In genomic region chr11:13318498-13319295, GRCh38 we compare ENCODE assay signal across 8 cellular contexts. TPM values are rescaled to one million over a fixed set of nuclear protein-coding genes. Genes with fewer than 3 reads are reported as not detected.
DNase-seq lines count a peak whose midpoint lies in the region; ATAC-seq and TF ChIP-seq lines count a peak whose summit lies in the region.

No MANE protein-coding gene starts in this region.

- peak overlapping the region in 5 of 8 donors; percentile 9 to 71 (median 12) for H3K4me3 Mint-ChIP-seq in naive B cell

- POLR2A ChIA-PET in HEK293T (lab: Yijun Ruan, JAX), result no interaction called here

- CTCF ChIA-PET in HEK293T (lab: Yijun Ruan, JAX), result no interaction called here

- ATAC-seq in GM18873 (IDR thresholded peaks at IDR 0.05; ENCODE audit: low FRiP score, unreplicated experiment), result peak; percentile 79
- peak; percentile 81 for ATAC-seq in GM21786 (IDR thresholded peaks at IDR 0.05; ENCODE audit: unreplicated experiment)
- peak in 1 of 2 donors; percentile 23 for ATAC-seq in naive B cell (ENCODE audit: low read depth in 2 of 2)

- H3K9me3 Mint-ChIP-seq in naive B cell, result no peaks in the 10 kb centered on the region

- peaks cover 40 to 54% (median 42%) of the 10 kb centered on the region in 3 donors for H3K4me1 Mint-ChIP-seq in naive B cell

- H3K27ac Mint-ChIP-seq in naive B cell, result peak overlapping the region in 3 of 6 donors; percentile 0 to 14 (median 3)

- no peaks in the 10 kb centered on the region for H3K27me3 Mint-ChIP-seq in naive B cell

- DNase-seq in LHCN-M2 (ENCODE audit: low read depth) (peak; percentile 40), naive B cell (no peak), HuH-7 (ENCODE audit: low spot score) (no peak), GM03348 (ENCODE audit: low spot score) (no peak), HEK293T (ENCODE audit: extremely low spot score) (no peak), NCI-H345 treated with DMSO at 0.1 percent for 48 hours (lab: John Stamatoyannopoulos, UW; ENCODE audit: unreplicated experiment) (no peak)

- H3K36me3 Mint-ChIP-seq in naive B cell, result peaks cover 6 to 13% of the 10 kb centered on the region in 2 donors

TF ChIP-seq in HEK293T, 16 proteins besides CTCF, POLR2A, EP300 and RAD21:
- no peak for TF ChIP-seq TARDBP (IDR thresholded peaks at IDR 0.05)
- TF ChIP-seq CTBP1 (IDR thresholded peaks at IDR 0.05; ENCODE audit: borderline replicate concordance), result no peak
- no peak for TF ChIP-seq L3MBTL2 (conservative IDR thresholded peaks at IDR 0.05)
- TF ChIP-seq LEF1 (IDR thresholded peaks at IDR 0.05; ENCODE audit: borderline replicate concordance), result no peak
- no peak for TF ChIP-seq BHLHE40 (IDR thresholded peaks at IDR 0.05; ENCODE audit: borderline replicate concordance)
- no peak for TF ChIP-seq SP1 (IDR thresholded peaks at IDR 0.05)
- no peak for TF ChIP-seq FOXA1 (IDR thresholded peaks at IDR 0.05)
- TF ChIP-seq ELF4 (IDR thresholded peaks at IDR 0.05), result no peak
- no peak for TF ChIP-seq ARNT (IDR thresholded peaks at IDR 0.05)

RNA-seq across cellular contexts. Expression of gene BMAL1, which starts 41.1 kb away (rescaled TPM):
- 12.2 and 17.5 TPM in 2 replicates for total RNA-seq in LHCN-M2 (2014; rRNA removed)
- polyA plus RNA-seq in LHCN-M2 (2012), result 6.5 TPM
- polyA plus RNA-seq in naive B cell (ENCODE audit: low read depth in 6 of 6), result 1 to 10 TPM; 3.7 to 6.5 (median 4.6) TPM
